9 cellular contexts compared by ENCODE assay signal in genomic region chr11:69123593-69124545, GRCh38. TPM values are rescaled to one million over a fixed set of nuclear protein-coding genes. Genes with fewer than 3 reads are reported as not detected.
A peak's percentile ranks its signal among the peaks of the same experiment; 100 is the strongest.
DNase-seq lines count a peak whose midpoint lies in the region; ATAC-seq and TF ChIP-seq lines count a peak whose summit lies in the region.
"Had no signal": no experiment of that assay in that cellular context is flagged by ENCODE, and none has a peak within 500 bp of the region (broad histone marks: within the 10 kb centered on the region; RNA-seq: fewer than 3 reads in every experiment).

No MANE protein-coding gene starts in this region.

- H3K27me3 ChIP-seq in left lung (no peaks in the 10 kb centered on the region), thyroid gland (no peaks in the 10 kb centered on the region)
- H3K27me3 ChIP-seq: vagina had no signal

- peaks cover under 1% of the 10 kb centered on the region for H3K9me3 Mint-ChIP-seq in activated naive CD4-positive, alpha-beta T cell treated with anti-CD3 and anti-CD28 coated beads, Interleukin-2, amount 50 U/mL, for 24 hours

- peak overlapping the region; percentile 46 for H3K27ac Mint-ChIP-seq in activated naive CD4-positive, alpha-beta T cell treated with anti-CD3 and anti-CD28 coated beads, Interleukin-2, amount 50 U/mL, for 24 hours

- H3K4me1 Mint-ChIP-seq in activated naive CD4-positive, alpha-beta T cell treated with anti-CD3 and anti-CD28 coated beads, Interleukin-2, amount 50 U/mL, for 24 hours: peaks cover 43% of the 10 kb centered on the region

- TF ChIP-seq CTCF in left lung (IDR thresholded peaks at IDR 0.05) (no peak), thyroid gland (IDR thresholded peaks at IDR 0.05) (no peak)

- H3K36me3 Mint-ChIP-seq in activated naive CD4-positive, alpha-beta T cell treated with anti-CD3 and anti-CD28 coated beads, Interleukin-2, amount 50 U/mL, for 24 hours: no peaks in the 10 kb centered on the region

- H3K27me3 Mint-ChIP-seq in activated naive CD4-positive, alpha-beta T cell treated with anti-CD3 and anti-CD28 coated beads, Interleukin-2, amount 50 U/mL, for 24 hours: no peaks in the 10 kb centered on the region

- no peak overlapping the region for H3K4me3 ChIP-seq in left lung
- no peak overlapping the region for H3K4me3 ChIP-seq in thyroid gland (replicated peaks in 1 of 3)
- H3K4me3 ChIP-seq: vagina had no signal

- H3K27ac ChIP-seq in left lung (peak overlapping the region; percentile 77 to 78), thyroid gland (peak overlapping the region; percentile 84 to 93 (median 93))
- H3K27ac ChIP-seq: vagina had no signal

- peak overlapping the region; percentile 49 for H3K4me3 Mint-ChIP-seq in activated naive CD4-positive, alpha-beta T cell treated with anti-CD3 and anti-CD28 coated beads, Interleukin-2, amount 50 U/mL, for 24 hours

- WGBS in thyroid gland, 2 donors: 84 to 86% methylated on average over 23 to 27 of the region's 27 CpGs

- no peaks in the 10 kb centered on the region for H3K9me3 ChIP-seq in left lung
- H3K9me3 ChIP-seq in thyroid gland: no peaks in the 10 kb centered on the region
- H3K9me3 ChIP-seq: vagina had no signal

- H3K4me1 ChIP-seq in left lung: peaks cover 12 to 20% of the 10 kb centered on the region in 2 donors
- peaks cover 17 to 24% of the 10 kb centered on the region in 2 donors for H3K4me1 ChIP-seq in thyroid gland

- ATAC-seq in left ventricle myocardium superior: no peak
- ATAC-seq in Right ventricle myocardium inferior: no peak
- ATAC-seq in left lung: peak; percentile 15
- ATAC-seq in sciatic nerve: no peak

- H3K36me3 ChIP-seq in left lung: no peaks in the 10 kb centered on the region
- no peaks in the 10 kb centered on the region for H3K36me3 ChIP-seq in thyroid gland
- H3K36me3 ChIP-seq: vagina had no signal

- intact Hi-C loops in left ventricle myocardium superior (cut with micrococcal nuclease) (no loop called here), Right ventricle myocardium inferior (cut with DNase I) (loop anchor here (5.0 kb wide), 1 partner anchor 518 kb away; the partner anchor contains the start of gene CCND1), left lung (cut with DNase I) (no loop called here), thyroid gland (cut with DNase I) (no loop called here), sciatic nerve (cut with DNase I) (no loop called here)

- no peak for TF ChIP-seq POLR2A in thyroid gland (IDR thresholded peaks at IDR 0.05)

- peak; percentile 24 for DNase-seq in left ventricle myocardium superior
- DNase-seq in Right ventricle myocardium inferior (ENCODE audit: missing footprints): no peak
- DNase-seq in left lung: no peak
- no peak for DNase-seq in thyroid gland
- no peak for DNase-seq in sciatic nerve (ENCODE audit: low spot score)
- no peak for DNase-seq in AG08396 (ENCODE audit: low spot score)
- DNase-seq in NCI-H774 (lab: John Stamatoyannopoulos, UW): no peak

RNA-seq across cellular contexts. Expression of gene SMIM38, which starts 31.9 kb away (rescaled TPM):
- total RNA-seq in left ventricle myocardium superior (not detected), Right ventricle myocardium inferior (0.11 TPM), left lung (under 1 TPM; 0.09 to 0.24 TPM), thyroid gland (1 to 10 TPM in 2 of 4 donors, under 1 TPM in 1, not detected in 1; 0.45 to 2.3 (median 2.0) TPM), sciatic nerve (2.2 TPM)
